8 cellular contexts compared by ENCODE assay signal in the genomic region with DNA sequence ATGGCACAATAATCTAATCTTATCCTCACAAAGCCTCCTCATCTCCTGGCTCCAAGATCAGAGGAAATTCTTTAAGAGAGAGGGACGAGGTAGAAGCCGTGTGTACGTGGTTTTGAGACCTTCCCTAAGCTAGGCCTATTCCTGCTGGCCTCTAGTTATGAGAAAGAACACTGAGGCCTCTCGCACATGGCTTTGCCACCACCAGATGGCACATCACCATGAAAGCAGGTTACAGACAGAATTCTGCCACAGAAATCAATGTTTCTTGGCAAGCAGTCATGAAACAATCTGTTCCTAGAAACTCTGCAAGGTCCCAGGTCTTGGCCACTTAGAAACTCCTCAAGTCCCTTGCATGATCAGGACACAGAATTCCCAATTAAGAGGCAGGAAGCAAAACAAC.
A peak's percentile ranks its signal among the peaks of the same experiment; 100 is the strongest.
DNase-seq lines count a peak whose midpoint lies in the region; ATAC-seq and TF ChIP-seq lines count a peak whose summit lies in the region.

No MANE protein-coding gene starts in this region.

- intact Hi-C loops in IMR-90 (cut with micrococcal nuclease) (loop anchor here (2.0 kb wide), 2 partner anchors 132 to 212 kb away; no protein-coding TSS in a partner anchor), right lobe of liver (cut with DNase I) (no loop called here)

- no peak overlapping the region for H2AK5ac ChIP-seq in IMR-90 (ENCODE audit: low read depth, low read length)

- POLR2A ChIA-PET in IMR-90 (lab: Charles Lee; ENCODE audit: unreplicated experiment) = no interaction called here

- DNase-seq in IMR-90 (peak; percentile 49), amniotic stem cell (lab: John Stamatoyannopoulos, UW) (peak; percentile 47), right lobe of liver (peak in 1 of 3 donors; percentile 35), DMS79 (lab: John Stamatoyannopoulos, UW) (no peak), NCI-H2196 (lab: John Stamatoyannopoulos, UW; ENCODE audit: unreplicated experiment) (no peak)

- dilution Hi-C loops in IMR-90 (cut with HindIII; ENCODE audit: low sequenced_read_pairs, unreplicated experiment) = no loop called here

- no peak overlapping the region for H2BK120ac ChIP-seq in IMR-90 (ENCODE audit: low read depth, low read length)

- H3K9me3 ChIP-seq in IMR-90 (ENCODE audit: control insufficient read depth, insufficient read depth, low read length) (peaks cover 3% of the 10 kb centered on the region), right lobe of liver (no peaks in the 10 kb centered on the region)

- in situ Hi-C loops in IMR-90 (cut with MboI; ENCODE audit: low sequenced_read_pairs) = no loop called here

- TF ChIP-seq CTCF in C4-2B (conservative IDR thresholded peaks at IDR 0.05) (peak; percentile 71), IMR-90 (conservative IDR thresholded peaks at IDR 0.05; ENCODE audit: low read depth, low read length) (peak; percentile 53), right lobe of liver (IDR thresholded peaks at IDR 0.05) (peak in 3 of 4 donors; percentile 10 to 47 (median 33))

- CTCF ChIA-PET in IMR-90 (lab: Yijun Ruan, JAX) = no interaction called here

- no peak overlapping the region for H3K23ac ChIP-seq in IMR-90 (ENCODE audit: low read depth, low read length)

- no peak overlapping the region for H4K91ac ChIP-seq in IMR-90 (ENCODE audit: insufficient read depth, low read depth, low read length)

- no peak overlapping the region for H2BK15ac ChIP-seq in IMR-90 (ENCODE audit: low read depth, low read length)

- H2BK20ac ChIP-seq in IMR-90 (ENCODE audit: low read depth, low read length) = no peak overlapping the region

- H3K36me3 ChIP-seq in IMR-90 (ENCODE audit: control insufficient read depth, insufficient read depth, low read length) = no peaks in the 10 kb centered on the region
- no peaks in the 10 kb centered on the region for H3K36me3 ChIP-seq in right lobe of liver

- no peaks in the 10 kb centered on the region for H3K4me1 ChIP-seq in IMR-90 (ENCODE audit: control insufficient read depth, insufficient read depth, low read length)
- H3K4me1 ChIP-seq in right lobe of liver = no peaks in the 10 kb centered on the region

- H3K79me1 ChIP-seq in IMR-90 (ENCODE audit: low read depth in 1 of 2, low read length in 2 of 2) = no peaks in the 10 kb centered on the region

- no peak overlapping the region for H3K18ac ChIP-seq in IMR-90 (ENCODE audit: low read depth, low read length)

- no peak overlapping the region for H4K5ac ChIP-seq in IMR-90 (ENCODE audit: low read depth, low read length)

- no peak overlapping the region for H2BK5ac ChIP-seq in IMR-90 (ENCODE audit: low read depth, low read length, poor library complexity, severe bottlenecking)

- WGBS in IMR-90 (ENCODE audit: extremely low coverage in 2 of 2, insufficient read length in 1 of 2), 2 experiments = 74% methylated on average over 4 of the region's 4 CpGs; no CpG with 5 or more reads in 1 of the 2 experiments
- WGBS in right lobe of liver (ENCODE audit: insufficient coverage, low coverage, low lambda C conversion rate, missing lambda C conversion rate) = 4% methylated on average over 3 of the region's 4 CpGs

- H3K14ac ChIP-seq in IMR-90 (replicated peaks; ENCODE audit: low read depth, low read length) = no peak overlapping the region

- TF ChIP-seq POLR2A in IMR-90 (IDR thresholded peaks at IDR 0.05; ENCODE audit: low read depth, low read length) = no peak
- no peak for TF ChIP-seq POLR2A in right lobe of liver (IDR thresholded peaks at IDR 0.05)

- BruUV-seq in IMR-90 (replicated peaks; lab: Mats Ljungman, UMichigan) = no TSS peak

- no peaks in the 10 kb centered on the region for H3K27me3 ChIP-seq in IMR-90 (ENCODE audit: control insufficient read depth, insufficient read depth, low read length)
- no peaks in the 10 kb centered on the region for H3K27me3 ChIP-seq in right lobe of liver

- H3K4me3 ChIP-seq in IMR-90 (ENCODE audit: insufficient read depth, low read depth, low read length) (no peak overlapping the region), right lobe of liver (no peak overlapping the region)

- H2AK9ac ChIP-seq in IMR-90 (replicated peaks; ENCODE audit: low read depth, low read length, poor library complexity) = no peak overlapping the region

- peak; percentile 59 for TF ChIP-seq RAD21 in IMR-90 (IDR thresholded peaks at IDR 0.05; ENCODE audit: low read length)

- H2AFZ ChIP-seq in IMR-90 (replicated peaks; ENCODE audit: low read length, poor library complexity) = no peak overlapping the region

- no peaks in the 10 kb centered on the region for H4K20me1 ChIP-seq in IMR-90 (ENCODE audit: insufficient read depth, low read length)

- H3K4me2 ChIP-seq in IMR-90 (ENCODE audit: low read depth, low read length) = no peak overlapping the region

- no peak overlapping the region for H3K4ac ChIP-seq in IMR-90 (ENCODE audit: low read depth, low read length)

- ATAC-seq in IMR-90 (ENCODE audit: low read depth) (peak; percentile 44; the same call in 1 of the 2 replicates), right lobe of liver (peak in 3 of 4 donors; percentile 52 to 72 (median 55)), GM21529 (IDR thresholded peaks at IDR 0.05; ENCODE audit: unreplicated experiment) (no peak), HG02885 (IDR thresholded peaks at IDR 0.05; ENCODE audit: poor library complexity, unreplicated experiment) (no peak)

- H3K27ac ChIP-seq in C4-2B = no peak overlapping the region
- H3K27ac ChIP-seq in IMR-90 (ENCODE audit: insufficient read depth, low read length) = no peak overlapping the region
- H3K27ac ChIP-seq in right lobe of liver = no peak overlapping the region

- H3K56ac ChIP-seq in IMR-90 (ENCODE audit: extremely low read depth, insufficient read depth, low read length) = no peak overlapping the region

- no peak overlapping the region for H3K9ac ChIP-seq in IMR-90 (ENCODE audit: low read depth, low read length)

- H3K9me1 ChIP-seq in IMR-90 (ENCODE audit: insufficient read depth, low read length) = no peaks in the 10 kb centered on the region

- H4K8ac ChIP-seq in IMR-90 (ENCODE audit: low read depth in 2 of 2, low read length in 2 of 2) = no peak overlapping the region

TF ChIP-seq in IMR-90, 13 proteins besides CTCF, POLR2A, EP300 and RAD21:
- TF ChIP-seq SMC3 (IDR thresholded peaks at IDR 0.05; ENCODE audit: low read depth, low read length) (peak; percentile 66), RCOR1 (IDR thresholded peaks at IDR 0.05; ENCODE audit: insufficient replicate concordance, low read length) (no peak)

Comparison
In these comparisons a context has a peak if more than half of its experiments do, and no peak if none do; other contexts are left out.
1. ATAC-seq: peak in IMR-90 (single experiment) and right lobe of liver (3 of 4); none in GM21529 (single experiment) and HG02885 (single experiment).
2. DNase-seq: peak in IMR-90 (single experiment) and amniotic stem cell (single experiment); none in DMS79 (single experiment) and NCI-H2196 (single experiment).
3. Peak in every context shown above with its lines, with median percentiles within 50 percentile points of each other: CTCF ChIP-seq.